In the genomic region with DNA sequence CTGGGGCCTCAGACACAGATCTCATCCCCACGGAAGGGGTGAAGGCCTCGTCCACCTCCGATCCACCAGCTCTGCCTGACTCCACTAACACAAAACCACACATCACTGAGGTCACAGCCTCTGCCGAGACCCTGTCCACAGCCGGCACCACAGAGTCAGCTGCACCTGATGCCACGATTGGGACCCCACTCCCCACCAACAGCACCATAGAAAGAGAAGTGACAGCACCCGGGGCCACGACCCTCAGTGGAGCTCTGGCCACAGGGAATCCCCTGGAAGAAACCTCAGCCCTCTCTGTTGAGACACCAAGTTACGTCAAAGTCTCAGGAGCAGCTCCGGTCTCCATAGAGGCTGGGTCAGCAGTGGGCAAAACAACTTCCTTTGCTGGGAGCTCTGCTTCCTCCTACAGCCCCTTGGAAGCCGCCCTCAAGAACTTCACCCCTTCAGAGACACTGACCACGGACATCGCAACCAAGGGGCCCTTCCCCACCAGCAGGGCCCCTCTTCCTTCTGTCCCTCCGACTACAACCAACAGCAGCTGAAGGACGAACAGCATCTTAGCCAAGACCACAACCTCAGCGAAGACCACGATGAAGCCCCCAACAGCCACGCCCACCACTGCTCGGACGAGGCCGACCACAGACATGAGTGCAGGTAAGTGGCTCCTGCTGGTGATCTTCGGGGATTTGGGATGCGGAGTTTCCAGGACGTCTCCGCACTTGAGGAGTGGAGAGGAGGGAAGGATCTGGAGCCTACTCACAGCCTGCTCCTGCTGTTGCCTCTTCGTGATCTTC, we compare ENCODE assay signal across 3 cellular contexts. TPM values are rescaled to one million over a fixed set of nuclear protein-coding genes. Genes with fewer than 3 reads are reported as not detected.
"Had no signal": no experiment of that assay in that cellular context is flagged by ENCODE, and none has a peak within 500 bp of the region (broad histone marks: within the 10 kb centered on the region; RNA-seq: fewer than 3 reads in every experiment).

No MANE protein-coding gene starts in this region.

RNA-seq across cellular contexts. Expression of gene APOD, which starts 36.0 kb away (rescaled TPM):
- total RNA-seq: activated CD4-positive, alpha-beta T cell treated with anti-CD3 and anti-CD28 coated beads, Interleukin-2, amount 10 ng/mL, durations not matched to agents 7 days and 5 days; activated CD8-positive, alpha-beta memory T cell treated with anti-CD3 and anti-CD28 coated beads for 36 hours; cardiac muscle cell had no signal
